ENCODE assay signal across 8 cellular contexts in the genomic region with DNA sequence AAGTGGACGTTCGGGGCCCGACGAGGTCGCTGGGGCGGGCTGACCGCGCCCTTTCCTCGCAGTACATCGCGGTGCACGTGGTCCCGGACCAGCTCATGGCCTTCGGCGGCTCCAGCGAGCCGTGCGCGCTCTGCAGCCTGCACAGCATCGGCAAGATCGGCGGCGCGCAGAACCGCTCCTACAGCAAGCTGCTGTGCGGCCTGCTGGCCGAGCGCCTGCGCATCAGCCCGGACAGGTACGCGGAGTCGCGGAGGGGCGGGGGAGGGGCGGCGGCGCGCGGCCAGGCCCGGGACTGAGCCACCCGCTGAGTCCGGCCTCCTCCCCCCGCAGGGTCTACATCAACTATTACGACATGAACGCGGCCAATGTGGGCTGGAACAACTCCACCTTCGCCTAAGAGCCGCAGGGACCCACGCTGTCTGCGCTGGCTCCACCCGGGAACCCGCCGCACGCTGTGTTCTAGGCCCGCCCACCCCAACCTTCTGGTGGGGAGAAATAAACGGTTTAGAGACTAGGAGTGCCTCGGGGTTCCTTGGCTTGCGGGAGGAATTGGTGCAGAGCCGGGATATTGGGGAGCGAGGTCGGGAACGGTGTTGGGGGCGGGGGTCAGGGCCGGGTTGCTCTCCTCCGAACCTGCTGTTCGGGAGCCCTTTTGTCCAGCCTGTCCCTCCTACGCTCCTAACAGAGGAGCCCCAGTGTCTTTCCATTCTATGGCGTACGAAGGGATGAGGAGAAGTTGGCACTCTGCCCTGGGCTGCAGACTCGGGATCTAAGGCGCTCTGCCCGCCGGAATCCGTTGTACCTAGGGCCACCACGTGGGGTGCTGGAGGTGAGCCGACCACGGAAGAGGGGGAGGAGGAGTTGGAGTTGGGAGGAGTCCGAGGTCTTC. TPM values are rescaled to one million over a fixed set of nuclear protein-coding genes. Genes with fewer than 3 reads are reported as not detected.
DNase-seq lines count a peak whose midpoint lies in the region; ATAC-seq, FAIRE-seq and TF ChIP-seq lines count a peak whose summit lies in the region.

No MANE protein-coding gene starts in this region.

- H3K23ac ChIP-seq in mesenchymal stem cell (ENCODE audit: low read length in 2 of 2), result peak overlapping the region in 1 of 2 experiments; percentile 86

- peaks cover 16% of the 10 kb centered on the region for H3K79me1 ChIP-seq in mesenchymal stem cell (replicated peaks; ENCODE audit: low read length, poor library complexity, severe bottlenecking)

- peak overlapping the region; percentile 36 for H2AK5ac ChIP-seq in mesenchymal stem cell (ENCODE audit: low read length, severe bottlenecking)

- WGBS in A549 (ENCODE audit: missing lambda C conversion rate), result 7% methylated on average over 3 of the region's 79 CpGs
- WGBS in mesenchymal stem cell, result 2% methylated on average over 55 of the region's 79 CpGs

- no peaks in the 10 kb centered on the region for H3K27me3 ChIP-seq in mesenchymal stem cell (ENCODE audit: control insufficient read depth in 1 of 2, insufficient read depth in 1 of 2, low read length in 2 of 2)

- CTCF ChIA-PET in A549 (lab: Yijun Ruan, JAX), result interaction anchor here (0.7 to 3.0 kb wide), 25 partner anchors 7 to 361 kb away, joined by 3 to 12 read pairs (median 4); partner anchors contain the start of gene SLC2A11

- H2AFZ ChIP-seq in mesenchymal stem cell (ENCODE audit: low read depth, low read length), result peak overlapping the region; percentile 78

- H3K4me2 ChIP-seq in A549 (peak overlapping the region; percentile 93), mesenchymal stem cell (ENCODE audit: low read length, poor library complexity, severe bottlenecking) (peak overlapping the region; percentile 82)

- TF ChIP-seq POLR2A in A549 (IDR thresholded peaks at IDR 0.05; ENCODE audit: low read length) (peak; percentile 27; the same call in 1 of the 2 replicates), GM18526 (IDR thresholded peaks at IDR 0.05; ENCODE audit: extremely low read depth, insufficient read length) (peak; percentile 11)

- peak overlapping the region; percentile 66 for H2BK120ac ChIP-seq in mesenchymal stem cell (ENCODE audit: low read depth, low read length)

- peak overlapping the region; percentile 43 for H4K91ac ChIP-seq in mesenchymal stem cell (ENCODE audit: low read length)

- peak; percentile 59 to 67 for ATAC-seq in A549
- ATAC-seq in HG03439 (IDR thresholded peaks at IDR 0.05; ENCODE audit: unreplicated experiment), result peak; percentile 32
- peak; percentile 38 for ATAC-seq in effector memory CD8-positive, alpha-beta T cell (replicated peaks)

- no peak for TF ChIP-seq RAD21 in A549 (conservative IDR thresholded peaks at IDR 0.05 in 1 of 2, IDR thresholded peaks at IDR 0.05 in 1 of 2)

- H3K36me3 Mint-ChIP-seq in effector memory CD8-positive, alpha-beta T cell (ENCODE audit: insufficient read depth), result peaks cover 38% of the 10 kb centered on the region

- no peaks in the 10 kb centered on the region for H3K27me3 Mint-ChIP-seq in effector memory CD8-positive, alpha-beta T cell

- no peak for FAIRE-seq in A549 (lab: Jason Lieb, UNC)

- peaks cover 24 to 35% of the 10 kb centered on the region in 2 experiments for H3K36me3 ChIP-seq in mesenchymal stem cell (ENCODE audit: control insufficient read depth in 1 of 2, insufficient read depth in 2 of 2, low read depth in 1 of 2, low read length in 2 of 2)

- H2BK15ac ChIP-seq in mesenchymal stem cell (ENCODE audit: low read depth, poor library complexity, severe bottlenecking), result peak overlapping the region; percentile 20

- H3K4me1 Mint-ChIP-seq in effector memory CD8-positive, alpha-beta T cell (ENCODE audit: low read depth in 2 of 2), result peaks cover 19 to 28% of the 10 kb centered on the region in 2 donors

- TF ChIP-seq CTCF in A549 (IDR thresholded peaks at IDR 0.05), result no peak

- H2BK5ac ChIP-seq in mesenchymal stem cell (ENCODE audit: low read depth, low read length, poor library complexity, severe bottlenecking), result peak overlapping the region; percentile 66

- H3K27ac ChIP-seq in A549, result peak overlapping the region; percentile 98 to 99
- peak overlapping the region; percentile 93 for H3K27ac ChIP-seq in mesenchymal stem cell (ENCODE audit: low read length, poor library complexity, severe bottlenecking)

- H3K9ac ChIP-seq in mesenchymal stem cell (ENCODE audit: low read length), result peak overlapping the region; percentile 94

- peak overlapping the region in 1 of 2 experiments; percentile 40 for H2BK12ac ChIP-seq in mesenchymal stem cell (ENCODE audit: low read length in 2 of 2)

- peaks cover 28% of the 10 kb centered on the region for H3K4me1 ChIP-seq in A549
- peaks cover 28% of the 10 kb centered on the region for H3K4me1 ChIP-seq in mesenchymal stem cell (ENCODE audit: control insufficient read depth, insufficient read depth, low read depth, low read length)

- H4K8ac ChIP-seq in mesenchymal stem cell (ENCODE audit: low read length), result peak overlapping the region; percentile 95

- DNase-seq in A549 (ENCODE audit: low read depth in 1 of 2, low spot score in 1 of 2), result peak; percentile 72 to 85
- peak; percentile 86 for DNase-seq in NCI-H82 (lab: John Stamatoyannopoulos, UW)
- DNase-seq in activated CD8-positive, alpha-beta memory T cell treated with anti-CD3 and anti-CD28 coated beads for 1 hour (ENCODE audit: extremely low read depth in 1 of 2, low read depth in 1 of 2), result peak; percentile 6 to 28
- DNase-seq in effector memory CD8-positive, alpha-beta T cell, result peak; percentile 41 to 48 (median 44)
- DNase-seq in mesenchymal stem cell, result peak; percentile 78
- DNase-seq in stimulated activated CD8-positive, alpha-beta memory T cell treated with anti-CD3 and anti-CD28 coated beads, Interleukin-15, amount 100 ng/mL, for 1 hour (ENCODE audit: low read depth), result peak; percentile 34

- H3K4ac ChIP-seq in mesenchymal stem cell (ENCODE audit: low read depth in 1 of 2, low read length in 2 of 2), result peak overlapping the region; percentile 27 to 94

- H3K4me3 ChIP-seq in A549, result peak overlapping the region; percentile 81
- peak overlapping the region; percentile 87 to 88 for H3K4me3 ChIP-seq in mesenchymal stem cell (ENCODE audit: insufficient read depth in 1 of 2, low read depth in 1 of 2, low read length in 2 of 2)

- POLR2A ChIA-PET in A549 (lab: Yijun Ruan, JAX), result interaction anchor here (0.6 to 1.7 kb wide), 10 partner anchors 14 to 682 kb away, joined by 3 to 25 read pairs (median 4); partner anchors contain the start of gene SLC2A11

- H3K14ac ChIP-seq in mesenchymal stem cell (ENCODE audit: low read length in 2 of 2), result peak overlapping the region; percentile 29 to 98

- no peaks in the 10 kb centered on the region for H3K9me3 ChIP-seq in A549
- no peaks in the 10 kb centered on the region for H3K9me3 ChIP-seq in mesenchymal stem cell (ENCODE audit: control insufficient read depth, low read length)

- no peak for TF ChIP-seq EP300 in A549 (IDR thresholded peaks at IDR 0.05)

- peak overlapping the region; percentile 98 for H3K18ac ChIP-seq in mesenchymal stem cell (ENCODE audit: low read depth in 1 of 2, low read length in 2 of 2)

- H3K4me3 Mint-ChIP-seq in effector memory CD8-positive, alpha-beta T cell, result peak overlapping the region; percentile 94 to 97

- no peaks in the 10 kb centered on the region for H3K9me3 Mint-ChIP-seq in effector memory CD8-positive, alpha-beta T cell

- peak overlapping the region; percentile 95 to 96 for H3K27ac Mint-ChIP-seq in effector memory CD8-positive, alpha-beta T cell

TF ChIP-seq in A549, 52 proteins besides CTCF, POLR2A, EP300 and RAD21 (continues in another document):
- TF ChIP-seq RCOR1 (IDR thresholded peaks at IDR 0.05; ENCODE audit: low read depth, low read length) (no peak), FOXS1 (CRISPR knock-in tag; IDR thresholded peaks at IDR 0.05) (no peak), ATOH8 (CRISPR knock-in tag; IDR thresholded peaks at IDR 0.05; ENCODE audit: low read depth) (no peak)
- TF ChIP-seq, protein P1, sequence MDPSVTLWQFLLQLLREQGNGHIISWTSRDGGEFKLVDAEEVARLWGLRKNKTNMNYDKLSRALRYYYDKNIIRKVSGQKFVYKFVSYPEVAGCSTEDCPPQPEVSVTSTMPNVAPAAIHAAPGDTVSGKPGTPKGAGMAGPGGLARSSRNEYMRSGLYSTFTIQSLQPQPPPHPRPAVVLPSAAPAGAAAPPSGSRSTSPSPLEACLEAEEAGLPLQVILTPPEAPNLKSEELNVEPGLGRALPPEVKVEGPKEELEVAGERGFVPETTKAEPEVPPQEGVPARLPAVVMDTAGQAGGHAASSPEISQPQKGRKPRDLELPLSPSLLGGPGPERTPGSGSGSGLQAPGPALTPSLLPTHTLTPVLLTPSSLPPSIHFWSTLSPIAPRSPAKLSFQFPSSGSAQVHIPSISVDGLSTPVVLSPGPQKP (IDR thresholded peaks at IDR 0.05; ENCODE audit: low read depth, low read length), result no peak

RNA-seq across cellular contexts. Expression of gene MIF, which starts 0.8 kb away (rescaled TPM):
- 173 and 197 TPM in 2 replicates for polyA plus RNA-seq in A549 (2011; rRNA removed)
- polyA plus RNA-seq in A549 (2012; cell fraction: cytosol; rRNA removed), result 1,143 and 1,530 TPM in 2 replicates
- 593 and 1,308 TPM in 2 replicates for polyA plus RNA-seq in A549 (2012; cell fraction: nucleus; rRNA removed)
- polyA plus RNA-seq in A549 (2017; fragmentation: RNase III; extraction: RNeasy Plus Mini Kit Qiagen cat#74134 plus additional on column Dnase treatment), result 752 to 794 TPM (median 776 TPM) in 3 replicates
- polyA minus RNA-seq in A549 (2011; rRNA and poly(A)+ RNA removed), result 47.5 and 66.5 TPM in 2 replicates
- 908 TPM for polyA plus RNA-seq in mesenchymal stem cell (2013, experiment 1 of 2)
- 993 TPM for polyA plus RNA-seq in mesenchymal stem cell (2013, experiment 2 of 2)

RNA-seq across cellular contexts. Expression of gene SLC2A11, which starts 37.3 kb away (rescaled TPM):
- polyA plus RNA-seq in A549 (2011; rRNA removed) (5.6 and 6.9 TPM in 2 replicates), A549 (2017; fragmentation: RNase III; extraction: RNeasy Plus Mini Kit Qiagen cat#74134 plus additional on column Dnase treatment) (9.5 to 12.4 TPM (median 12.4 TPM) in 3 replicates)
- polyA plus RNA-seq in A549 (2012; cell fraction: cytosol; rRNA removed), result 8.1 and 8.9 TPM in 2 replicates
- polyA plus RNA-seq in A549 (2012; cell fraction: nucleus; rRNA removed), result 18.4 and 18.6 TPM in 2 replicates
- 7.8 and 12.7 TPM in 2 replicates for polyA minus RNA-seq in A549 (2011; rRNA and poly(A)+ RNA removed)
- polyA plus RNA-seq in mesenchymal stem cell (2013, experiment 1 of 2), result 15.5 TPM
- polyA plus RNA-seq in mesenchymal stem cell (2013, experiment 2 of 2), result 15.6 TPM

RNA-seq across cellular contexts. Expression of gene DERL3, which starts 56.1 kb away (rescaled TPM):
- polyA plus RNA-seq in A549 (2011; rRNA removed) (0.08 and 0.34 TPM in 2 replicates), A549 (2017; fragmentation: RNase III; extraction: RNeasy Plus Mini Kit Qiagen cat#74134 plus additional on column Dnase treatment) (0.18 to 0.40 TPM (median 0.34 TPM) in 3 replicates)
- 0.39 and 0.44 TPM in 2 replicates for polyA plus RNA-seq in A549 (2012; cell fraction: cytosol; rRNA removed)
- polyA plus RNA-seq in A549 (2012; cell fraction: nucleus; rRNA removed), result 1.3 and 1.5 TPM in 2 replicates
- 0.05 and 0.41 TPM in 2 replicates for polyA minus RNA-seq in A549 (2011; rRNA and poly(A)+ RNA removed)
- polyA plus RNA-seq in mesenchymal stem cell (2013, experiment 1 of 2), result 0.61 TPM
- 0.52 TPM for polyA plus RNA-seq in mesenchymal stem cell (2013, experiment 2 of 2)

Comparison
In these comparisons a context has a peak if more than half of its experiments do, and no peak if none do; other contexts are left out.
1. Peak in every context shown above with its lines: DNase-seq, ATAC-seq, H3K4me3 ChIP-seq and H3K27ac ChIP-seq.
2. DNase-seq: peak in every context shown above with its lines; median percentile 86 in NCI-H82; 78 in A549; 78 in mesenchymal stem cell; 44 in effector memory CD8-positive, alpha-beta T cell; 34 in stimulated activated CD8-positive, alpha-beta memory T cell treated with anti-CD3 and anti-CD28 coated beads, Interleukin-15, amount 100 ng/mL, for 1 hour; 17 in activated CD8-positive, alpha-beta memory T cell treated with anti-CD3 and anti-CD28 coated beads for 1 hour.